28 cellular contexts compared by ENCODE assay signal in genomic region chr2:94939349-94939748, GRCh38.
"Had no signal": no experiment of that assay in that cellular context is flagged by ENCODE, and none has a peak within 500 bp of the region (broad histone marks: within the 10 kb centered on the region; RNA-seq: fewer than 3 reads in every experiment).

No MANE protein-coding gene starts in this region.

- FAIRE-seq: endometrium, endothelial cell of umbilical vein, frontal cortex had no signal

- H3K4me3 ChIP-seq: colonic mucosa, coronary artery, dorsolateral prefrontal cortex, esophagus muscularis mucosa, esophagus squamous epithelium, gastrocnemius medialis, gastroesophageal sphincter, heart left ventricle, heart right ventricle, hepatocyte had no signal

- ATAC-seq: effector memory CD8-positive, alpha-beta T cell; esophagus mucosa; foreskin keratinocyte; gastrocnemius medialis; gastroesophageal sphincter; heart left ventricle; heart right ventricle had no signal

- H3K9me3 ChIP-seq: colonic mucosa, esophagus muscularis mucosa, esophagus squamous epithelium, gastrocnemius medialis, gastroesophageal sphincter, heart left ventricle, heart right ventricle had no signal

- H3K27ac ChIP-seq: colonic mucosa, coronary artery, dorsolateral prefrontal cortex, epithelial cell of prostate, esophagus muscularis mucosa, esophagus squamous epithelium, foreskin keratinocyte, gastrocnemius medialis, gastroesophageal sphincter, heart left ventricle, heart right ventricle, hepatocyte had no signal

- H3K4me2 ChIP-seq: hepatocyte had no signal

- DNase-seq: colonic mucosa; cortex of kidney; dermis blood vessel endothelial cell; dorsolateral prefrontal cortex; effector CD4-positive, alpha-beta T cell; effector CD8-positive, alpha-beta T cell; effector memory CD4-positive, alpha-beta T cell; effector memory CD8-positive, alpha-beta T cell; endodermal cell; erythroblast; esophagus squamous epithelium; foreskin fibroblast; foreskin keratinocyte; foreskin melanocyte; gastrocnemius medialis; glutamatergic neuron; head of caudate nucleus; heart left ventricle; heart right ventricle had no signal

- H3K36me3 ChIP-seq: colonic mucosa, esophagus muscularis mucosa, esophagus squamous epithelium, gastrocnemius medialis, gastroesophageal sphincter, heart left ventricle, heart right ventricle had no signal

- H3K27me3 ChIP-seq: colonic mucosa, foreskin keratinocyte, gastrocnemius medialis, hepatocyte had no signal

- H3K4me1 ChIP-seq: colonic mucosa, esophagus muscularis mucosa, esophagus squamous epithelium, foreskin keratinocyte, gastrocnemius medialis, gastroesophageal sphincter, heart left ventricle, heart right ventricle had no signal

- H3K79me2 ChIP-seq: hepatocyte had no signal

- H2AFZ ChIP-seq: hepatocyte had no signal
